19 cellular contexts compared by ENCODE assay signal in the genomic region with DNA sequence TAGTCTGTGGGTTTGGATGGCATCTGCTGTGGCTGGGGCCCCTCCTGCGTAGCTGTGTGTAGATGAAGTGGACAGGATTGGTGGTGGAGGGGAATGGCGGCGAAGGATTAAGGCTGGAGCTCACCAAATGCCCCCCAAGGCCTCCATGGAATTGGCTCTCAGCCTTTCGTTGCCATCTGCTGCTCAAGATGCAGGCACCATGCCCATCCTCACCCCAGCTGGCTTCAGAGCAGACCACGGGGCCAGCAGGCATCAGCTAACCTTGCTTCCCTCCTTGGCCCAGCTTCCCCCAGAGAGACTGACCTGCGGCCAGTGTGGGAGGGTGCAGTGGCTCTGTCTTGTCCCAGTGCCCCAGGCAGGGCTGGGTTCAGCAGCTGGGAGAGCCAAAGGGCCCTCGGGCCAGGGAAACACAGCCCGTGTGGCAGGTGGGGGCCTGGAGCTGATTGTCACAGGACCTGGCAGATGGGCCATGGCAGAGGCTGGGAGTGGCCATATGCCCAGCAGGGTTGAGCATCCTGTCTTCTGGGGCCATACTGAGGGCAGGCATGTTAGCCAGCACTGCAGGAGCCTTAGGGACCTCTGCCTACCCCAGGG.
DNase-seq lines count a peak whose midpoint lies in the region; ATAC-seq and TF ChIP-seq lines count a peak whose summit lies in the region.
"Had no signal": no experiment of that assay in that cellular context is flagged by ENCODE, and none has a peak within 500 bp of the region (broad histone marks: within the 10 kb centered on the region; RNA-seq: fewer than 3 reads in every experiment).

No MANE protein-coding gene starts in this region.

- H3K4me1 ChIP-seq in BE2C = no peaks in the 10 kb centered on the region
- H3K4me1 ChIP-seq: A549, Caco-2 had no signal

- ATAC-seq in GM19397 (IDR thresholded peaks at IDR 0.05; ENCODE audit: unreplicated experiment) = no peak
- ATAC-seq: HCT116, K562, Panc1 had no signal

- peak overlapping the region; percentile 79 for H3K27ac ChIP-seq in WERI-Rb-1
- H3K27ac ChIP-seq: A549, HL-60 had no signal

- H3K36me3 ChIP-seq in BE2C = no peaks in the 10 kb centered on the region
- peaks cover 15% of the 10 kb centered on the region for H3K36me3 ChIP-seq in WERI-Rb-1

- peak; percentile 35 for DNase-seq in BE2C
- peak; percentile 36 for DNase-seq in NCI-H1092 treated with DMSO at 0.1 percent for 48 hours (lab: John Stamatoyannopoulos, UW)
- DNase-seq in WERI-Rb-1 = peak; percentile 50
- peak; percentile 75 for DNase-seq in myocyte (ENCODE audit: low read depth)
- DNase-seq in NCI-H1105 (lab: John Stamatoyannopoulos, UW) = no peak
- no peak for DNase-seq in NCI-H128 (lab: John Stamatoyannopoulos, UW; ENCODE audit: unreplicated experiment)
- DNase-seq: Caco-2; CD4-positive, CD25-positive, alpha-beta regulatory T cell; DMS79; NCI-H1436 treated with DMSO at 0.1 percent for 48 hours; NCI-H2081 treated with DMSO at 0.1 percent for 48 hours; NCI-H2227 treated with DMSO at 0.1 percent for 48 hours; SW 1271 had no signal

- TF ChIP-seq CTCF in BE2C (IDR thresholded peaks at IDR 0.05; ENCODE audit: low read depth, low read length) (no peak), WERI-Rb-1 (IDR thresholded peaks at IDR 0.05; ENCODE audit: low read depth, low read length) (no peak)

- no peaks in the 10 kb centered on the region for H3K9me3 ChIP-seq in BE2C
- no peaks in the 10 kb centered on the region for H3K9me3 ChIP-seq in WERI-Rb-1 (ENCODE audit: severe bottlenecking)
- H3K9me3 ChIP-seq: A549, Caco-2 had no signal

- H3K27me3 ChIP-seq in BE2C = no peaks in the 10 kb centered on the region
- H3K27me3 ChIP-seq in WERI-Rb-1 (ENCODE audit: insufficient read depth, low read depth, severe bottlenecking) = no peaks in the 10 kb centered on the region

- H3K4me3 ChIP-seq in BE2C (ENCODE audit: low read depth, low read length) (no peak overlapping the region), WERI-Rb-1 (ENCODE audit: low read depth, low read length) (no peak overlapping the region)
- H3K4me3 ChIP-seq: A549, K562 had no signal

Comparison
In these comparisons a context has a peak if more than half of its experiments do, and no peak if none do; other contexts are left out.
1. DNase-seq: peak in BE2C (single experiment), NCI-H1092 treated with DMSO at 0.1 percent for 48 hours (single experiment), WERI-Rb-1 (single experiment) and myocyte (single experiment); none in NCI-H1105 (single experiment) and NCI-H128 (single experiment).